In genomic region chr11:74449369-74449931, GRCh38 we compare ENCODE assay signal across 8 cellular contexts. TPM values are rescaled to one million over a fixed set of nuclear protein-coding genes. Genes with fewer than 3 reads are reported as not detected.
DNase-seq lines count a peak whose midpoint lies in the region; ATAC-seq, FAIRE-seq and TF ChIP-seq lines count a peak whose summit lies in the region.

No MANE protein-coding gene starts in this region.

- H3K27ac ChIP-seq in body of pancreas = no peak overlapping the region

- DNase-seq in DMS 273 treated with DMSO at 0.1 percent for 48 hours (lab: John Stamatoyannopoulos, UW) (peak; percentile 52), H54 (ENCODE audit: insufficient read length, low spot score) (peak; percentile 38), NCI-H146 treated with DMSO at 0.1 percent for 48 hours (lab: John Stamatoyannopoulos, UW; ENCODE audit: unreplicated experiment) (peak; percentile 80), SKM-1 (lab: John Stamatoyannopoulos, UW; ENCODE audit: unreplicated experiment) (peak; percentile 87), body of pancreas (peak; percentile 48 to 77 (median 64)), iris pigment epithelial cell (ENCODE audit: low read depth) (peak; percentile 80)
- peak; percentile 37 for DNase-seq in stimulated activated CD4-positive, alpha-beta T cell treated with anti-CD3 and anti-CD28 coated beads, Interleukin-2, amount 100 ng/mL, for 4 hours (ENCODE audit: low read depth)

- H3K27me3 ChIP-seq in body of pancreas = no peaks in the 10 kb centered on the region

- TF ChIP-seq CTCF in body of pancreas (IDR thresholded peaks at IDR 0.05) = peak; percentile 42 to 90 (median 76)

- FAIRE-seq in H54 (lab: Jason Lieb, UNC) = peak; percentile 33

- intact Hi-C loops in body of pancreas (cut with DNase I) = loop anchor here (5.0 kb wide), 2 partner anchors 62 to 192 kb away; no protein-coding TSS in a partner anchor

- H3K4me1 ChIP-seq in body of pancreas = peaks cover 6% of the 10 kb centered on the region

- no peak for TF ChIP-seq POLR2A in H54 (IDR thresholded peaks at IDR 0.05; ENCODE audit: low read depth, low read length)
- TF ChIP-seq POLR2A in body of pancreas (IDR thresholded peaks at IDR 0.05) = no peak

- no peak overlapping the region for H3K4me3 ChIP-seq in body of pancreas

- 60 to 61% methylated on average over 2 of the region's 2 CpGs for WGBS in body of pancreas, 2 donors

- ATAC-seq in body of pancreas = peak; percentile 79
- no peak for ATAC-seq in HG02852 (IDR thresholded peaks at IDR 0.05; ENCODE audit: unreplicated experiment)

- H3K9me3 ChIP-seq in body of pancreas = no peaks in the 10 kb centered on the region

- H3K36me3 ChIP-seq in body of pancreas (replicated peaks in 1 of 2; ENCODE audit: insufficient read depth in 1 of 2, low read depth in 2 of 2) = no peaks in the 10 kb centered on the region

RNA-seq across cellular contexts. Expression of gene KCNE3, which starts 17.9 kb away (rescaled TPM):
- total RNA-seq in body of pancreas = 10 to 100 TPM in 1 of 2 donors, 1 to 10 TPM in 1; 7.6 to 10.9 TPM

RNA-seq across cellular contexts. Expression of gene LIPT2, which starts 44.1 kb away (rescaled TPM):
- total RNA-seq in body of pancreas = 10 to 100 TPM in 1 of 2 donors, 1 to 10 TPM in 1; 1.3 to 20.8 TPM

RNA-seq across cellular contexts. Expression of gene PGM2L1, which starts 51.2 kb away (rescaled TPM):
- total RNA-seq in body of pancreas = 1 to 10 TPM in 1 of 2 donors, under 1 TPM in 1; 0.66 to 5.2 TPM

Comparison
In these comparisons a context has a peak if more than half of its experiments do, and no peak if none do; other contexts are left out.
1. DNase-seq: peak in every context shown above with its lines; median percentile 87 in SKM-1; 80 in NCI-H146 treated with DMSO at 0.1 percent for 48 hours; 80 in iris pigment epithelial cell; 64 in body of pancreas; 52 in DMS 273 treated with DMSO at 0.1 percent for 48 hours; 38 in H54; 37 in stimulated activated CD4-positive, alpha-beta T cell treated with anti-CD3 and anti-CD28 coated beads, Interleukin-2, amount 100 ng/mL, for 4 hours.